1 cellular context compared by ENCODE assay signal in genomic region chr5:93596676-93597441, GRCh38.
TF ChIP-seq lines count a peak whose summit lies in the region.

No MANE protein-coding gene starts in this region.

TF ChIP-seq in H1, 55 proteins besides CTCF, POLR2A, EP300 and RAD21:
- TF ChIP-seq TEAD4 (IDR thresholded peaks at IDR 0.05; ENCODE audit: low read depth, low read length) (0 out of 2 replicates have a peak, but pooled peaks have one; percentile 1), TAF1 (IDR thresholded peaks at IDR 0.05; ENCODE audit: low read depth, low read length) (no peak), BACH1 (IDR thresholded peaks at IDR 0.05; ENCODE audit: low read length) (peak; percentile 35; the same call in 1 of the 2 replicates), TCF12 (IDR thresholded peaks at IDR 0.05; ENCODE audit: low read depth, low read length) (0 out of 2 replicates have a peak, but pooled peaks have one; percentile 22), MAX (IDR thresholded peaks at IDR 0.05) (peak; percentile 59; the same call in 1 of the 2 replicates), E2F6 (IDR thresholded peaks at IDR 0.05) (peak; percentile 49; the same call in 1 of the 2 replicates), POLR2AphosphoS5 (IDR thresholded peaks at IDR 0.05; ENCODE audit: low read depth, low read length) (no peak), SP4 (IDR thresholded peaks at IDR 0.05; ENCODE audit: low read length) (no peak), SUZ12 (IDR thresholded peaks at IDR 0.05; ENCODE audit: low read length) (peak; percentile 67), NANOG (IDR thresholded peaks at IDR 0.05; ENCODE audit: insufficient read depth, low read depth, low read length, poor library complexity, severe bottlenecking) (no peak), TAF7 (optimal IDR thresholded peaks at IDR 0.05; ENCODE audit: borderline replicate concordance, low read depth, low read length) (no peak), EZH2 (IDR thresholded peaks at IDR 0.05; ENCODE audit: low read depth, low read length, severe bottlenecking) (peak; percentile 79), USF2 (IDR thresholded peaks at IDR 0.05; ENCODE audit: low read length) (no peak)
TF ChIP-seq in H1: peak in this region for 7.
